Comparison of ENCODE assay signal across 9 cellular contexts in genomic region chr4:110287130-110287529, GRCh38.
DNase-seq lines count a peak whose midpoint lies in the region; ATAC-seq, FAIRE-seq and TF ChIP-seq lines count a peak whose summit lies in the region.
"Had no signal": no experiment of that assay in that cellular context is flagged by ENCODE, and none has a peak within 500 bp of the region (broad histone marks: within the 10 kb centered on the region; RNA-seq: fewer than 3 reads in every experiment).

No MANE protein-coding gene starts in this region.

- no peak overlapping the region for H3K27ac ChIP-seq in OCI-LY7 (ENCODE audit: low read depth, low read length, poor library complexity, severe bottlenecking)
- H3K27ac ChIP-seq in body of pancreas: no peak overlapping the region
- H3K27ac ChIP-seq in spleen: no peak overlapping the region

- peak; percentile 100 for ATAC-seq in GM21423 (IDR thresholded peaks at IDR 0.05; ENCODE audit: unreplicated experiment)
- ATAC-seq in HG03521 (IDR thresholded peaks at IDR 0.05; ENCODE audit: unreplicated experiment): peak; percentile 99
- ATAC-seq in body of pancreas: no peak

- no peaks in the 10 kb centered on the region for H3K9me2 ChIP-seq in OCI-LY7 (ENCODE audit: insufficient read depth, low read length)

- H3K4me1 ChIP-seq in OCI-LY7 (ENCODE audit: insufficient read depth, low read length, poor library complexity, severe bottlenecking): no peaks in the 10 kb centered on the region
- peaks cover 5% of the 10 kb centered on the region for H3K4me1 ChIP-seq in body of pancreas
- no peaks in the 10 kb centered on the region for H3K4me1 ChIP-seq in spleen

- CTCF ChIA-PET in OCI-LY7 (lab: Charles Lee; ENCODE audit: unreplicated experiment): no interaction called here

- H2AFZ ChIP-seq in OCI-LY7 (ENCODE audit: low read length): no peak overlapping the region

- POLR2A ChIA-PET in OCI-LY7 (lab: Charles Lee): interaction anchor here (0.6 to 0.7 kb wide), 3 partner anchors 17 to 1626 kb away, joined by 3 read pairs; no protein-coding TSS in a partner anchor

- H3K27me3 ChIP-seq in bronchial epithelial cell (ENCODE audit: control insufficient read depth, insufficient read depth, low read length) (no peaks in the 10 kb centered on the region), body of pancreas (no peaks in the 10 kb centered on the region), spleen (replicated peaks in 1 of 7) (no peaks in the 10 kb centered on the region)

- H3K4me2 ChIP-seq in OCI-LY7 (ENCODE audit: low read length): no peak overlapping the region

- BruUV-seq in OCI-LY7 (replicated peaks; lab: Mats Ljungman, UMichigan): no TSS peak

- no peaks in the 10 kb centered on the region for H3K36me3 ChIP-seq in bronchial epithelial cell (ENCODE audit: control insufficient read depth, insufficient read depth, low read length)
- H3K36me3 ChIP-seq in OCI-LY7 (ENCODE audit: insufficient read depth, low read length): no peaks in the 10 kb centered on the region
- H3K36me3 ChIP-seq in body of pancreas (replicated peaks in 1 of 2; ENCODE audit: insufficient read depth in 1 of 2, low read depth in 2 of 2): no peaks in the 10 kb centered on the region
- H3K36me3 ChIP-seq in spleen: no peaks in the 10 kb centered on the region

- no peak for TF ChIP-seq POLR2A in GM12891 (IDR thresholded peaks at IDR 0.05; ENCODE audit: low read depth, low read length)
- TF ChIP-seq POLR2A in body of pancreas (IDR thresholded peaks at IDR 0.05): no peak
- TF ChIP-seq POLR2A in spleen (IDR thresholded peaks at IDR 0.05): no peak

- peak; percentile 46 for DNase-seq in GM12891 (ENCODE audit: insufficient read length, low spot score)
- DNase-seq in bronchial epithelial cell (ENCODE audit: low read depth): peak; percentile 96
- no peak for DNase-seq in OCI-LY7 (ENCODE audit: low spot score)
- no peak for DNase-seq in body of pancreas
- DNase-seq in activated gamma-delta T cell (lab: John Stamatoyannopoulos, UW): no peak
- no peak for DNase-seq in spleen

- no peaks in the 10 kb centered on the region for H4K20me1 ChIP-seq in OCI-LY7 (ENCODE audit: insufficient read depth, low read length)

- 46 to 54% methylated on average over 2 of the region's 2 CpGs for WGBS in body of pancreas, 2 donors
- WGBS in spleen, 5 donors: 52 to 78% (median 59%) methylated on average over 2 of the region's 2 CpGs

- no peaks in the 10 kb centered on the region for H3K79me2 ChIP-seq in OCI-LY7 (ENCODE audit: insufficient read depth, low read depth, low read length)

- H3K9me3 ChIP-seq in OCI-LY7 (ENCODE audit: low read length) (no peaks in the 10 kb centered on the region), body of pancreas (no peaks in the 10 kb centered on the region), spleen (no peaks in the 10 kb centered on the region)

- H3K4me3 ChIP-seq in bronchial epithelial cell (ENCODE audit: low read depth, low read length) (no peak overlapping the region), OCI-LY7 (ENCODE audit: low read depth, low read length, poor library complexity, severe bottlenecking) (no peak overlapping the region), body of pancreas (no peak overlapping the region), spleen (no peak overlapping the region)

- intact Hi-C loops in OCI-LY7 (cut with micrococcal nuclease; ENCODE audit: unreplicated experiment): no loop called here
- intact Hi-C loops in body of pancreas (cut with DNase I): no loop called here
- intact Hi-C loops in spleen (cut with DNase I; ENCODE audit: low total_unique reads): no loop called here

- FAIRE-seq in GM12891 (lab: Jason Lieb, UNC): peak; percentile 96
- FAIRE-seq in bronchial epithelial cell (lab: Jason Lieb, UNC): no peak
- FAIRE-seq: islet of Langerhans had no signal

- TF ChIP-seq CTCF in bronchial epithelial cell (IDR thresholded peaks at IDR 0.05; ENCODE audit: insufficient read depth, low read length, severe bottlenecking) (no peak), OCI-LY7 (conservative IDR thresholded peaks at IDR 0.05; ENCODE audit: low read length) (no peak), body of pancreas (IDR thresholded peaks at IDR 0.05) (no peak), spleen (IDR thresholded peaks at IDR 0.05 in 8 of 11, conservative IDR thresholded peaks at IDR 0.05 in 3 of 11) (no peak)

TF ChIP-seq in GM12891, 5 proteins besides CTCF, POLR2A, EP300 and RAD21:
- TF ChIP-seq TAF1 (IDR thresholded peaks at IDR 0.05; ENCODE audit: low read depth, low read length) (no peak), POU2F2 (IDR thresholded peaks at IDR 0.05; ENCODE audit: low read depth, low read length) (no peak), SPI1 (IDR thresholded peaks at IDR 0.05; ENCODE audit: low read depth, low read length) (0 out of 2 replicates have a peak, but pooled peaks have one; percentile 27), PAX5 (IDR thresholded peaks at IDR 0.05; ENCODE audit: insufficient read depth, low read length, severe bottlenecking) (no peak)

Comparison
In these comparisons a context has a peak if more than half of its experiments do, and no peak if none do; other contexts are left out.
1. DNase-seq: peak in GM12891 (single experiment) and bronchial epithelial cell (single experiment); none in OCI-LY7 (single experiment), body of pancreas (0 of 4), activated gamma-delta T cell (single experiment) and spleen (single experiment).